7 cellular contexts compared by ENCODE assay signal in the genomic region with DNA sequence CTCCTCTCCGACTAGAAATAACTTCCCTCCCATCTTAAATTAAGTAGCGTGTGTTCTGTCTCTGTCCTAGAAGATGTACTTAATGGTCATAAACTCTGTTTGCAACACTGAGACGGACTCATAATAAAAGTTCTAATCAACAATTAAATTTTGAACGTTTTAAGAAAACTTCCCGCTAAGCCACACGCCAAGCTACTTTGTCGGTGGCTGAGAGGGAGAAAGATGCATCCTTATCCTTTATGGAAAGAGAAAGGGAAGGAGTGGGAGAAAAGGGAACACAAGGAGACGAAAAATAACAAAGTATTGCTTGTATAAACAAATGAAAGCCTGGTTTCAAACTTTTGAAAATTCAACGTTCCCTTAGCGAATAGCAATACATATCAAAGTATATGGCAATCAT. TPM values are rescaled to one million over a fixed set of nuclear protein-coding genes. Genes with fewer than 3 reads are reported as not detected.
DNase-seq lines count a peak whose midpoint lies in the region; ATAC-seq and TF ChIP-seq lines count a peak whose summit lies in the region.

No MANE protein-coding gene starts in this region.

- ATAC-seq in GM19035 (IDR thresholded peaks at IDR 0.05; ENCODE audit: unreplicated experiment): peak; percentile 5
- no peak for ATAC-seq in GM18909 (IDR thresholded peaks at IDR 0.05; ENCODE audit: poor library complexity, unreplicated experiment)
- ATAC-seq in GM19023 (IDR thresholded peaks at IDR 0.05; ENCODE audit: unreplicated experiment): no peak

- peak overlapping the region; percentile 76 for H3K4me3 ChIP-seq in epithelial cell of proximal tubule (ENCODE audit: low read depth, low read length)
- H3K4me3 ChIP-seq in retinal pigment epithelial cell (ENCODE audit: low read length): peak overlapping the region; percentile 79

- TF ChIP-seq CTCF in epithelial cell of proximal tubule (conservative IDR thresholded peaks at IDR 0.05; ENCODE audit: low read depth, low read length) (no peak), retinal pigment epithelial cell (conservative IDR thresholded peaks at IDR 0.05; ENCODE audit: low read depth, low read length) (no peak)

- DNase-seq in OCI-M1 (lab: John Stamatoyannopoulos, UW): peak; percentile 58
- no peak for DNase-seq in epithelial cell of proximal tubule (ENCODE audit: low read depth)
- DNase-seq in retinal pigment epithelial cell (ENCODE audit: low read depth): no peak
- DNase-seq in activated CD4-positive, CD25-positive, alpha-beta regulatory T cell treated with anti-CD3 and anti-CD28 coated beads, Interleukin-2, amount 50 U/mL, for 72 hours: no peak

RNA-seq across cellular contexts. Expression of gene GNB4, which starts 0.9 kb away (rescaled TPM):
- 46.7 and 52.1 TPM in 2 replicates for total RNA-seq in epithelial cell of proximal tubule
